Comparison of ENCODE assay signal across 21 cellular contexts in the genomic region with DNA sequence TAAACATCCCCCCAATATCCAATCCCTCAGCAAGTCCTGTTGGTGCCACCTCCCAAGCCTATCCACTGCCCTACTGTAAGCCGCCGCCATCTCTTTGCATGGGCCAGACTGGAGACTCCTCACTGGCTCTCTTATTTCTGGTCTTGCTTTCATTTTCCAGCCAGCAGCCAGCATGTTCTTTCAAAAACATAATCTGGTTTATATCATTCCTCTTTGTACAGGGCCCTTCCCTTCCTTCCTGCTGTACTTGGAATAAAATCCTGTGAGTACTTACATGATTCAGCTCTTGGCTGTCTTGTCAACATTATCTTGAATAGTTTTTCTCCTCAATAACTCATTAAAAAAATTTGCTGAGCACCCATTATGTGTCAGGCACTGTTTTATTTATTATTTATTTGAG. TPM values are rescaled to one million over a fixed set of nuclear protein-coding genes. Genes with fewer than 3 reads are reported as not detected.
A peak's percentile ranks its signal among the peaks of the same experiment; 100 is the strongest.
DNase-seq lines count a peak whose midpoint lies in the region; ATAC-seq and TF ChIP-seq lines count a peak whose summit lies in the region.
"Had no signal": no experiment of that assay in that cellular context is flagged by ENCODE, and none has a peak within 500 bp of the region (broad histone marks: within the 10 kb centered on the region; RNA-seq: fewer than 3 reads in every experiment).

No MANE protein-coding gene starts in this region.

- no peaks in the 10 kb centered on the region for H3K9me3 Mint-ChIP-seq in activated T-cell treated with anti-CD3 and anti-CD28 coated beads, Interleukin-2, amount 50 U/mL, for 24 hours
- H3K9me3 Mint-ChIP-seq: activated CD8-positive, alpha-beta T cell treated with anti-CD3 and anti-CD28 coated beads for 36 hours; activated naive CD8-positive, alpha-beta T cell treated with anti-CD3 and anti-CD28 coated beads, Interleukin-2, amount 50 U/mL, for 24 hours had no signal

- no peaks in the 10 kb centered on the region for H3K27me3 Mint-ChIP-seq in activated T-cell treated with anti-CD3 and anti-CD28 coated beads, Interleukin-2, amount 50 U/mL, for 24 hours
- H3K27me3 Mint-ChIP-seq: activated CD8-positive, alpha-beta T cell treated with anti-CD3 and anti-CD28 coated beads for 36 hours; activated naive CD8-positive, alpha-beta T cell treated with anti-CD3 and anti-CD28 coated beads, Interleukin-2, amount 50 U/mL, for 24 hours had no signal

- DNase-seq in body of pancreas (no peak), heart left ventricle (peak in 3 of 5 donors; percentile 39 to 54 (median 44)), mucosa of gallbladder (ENCODE audit: low spot score) (peak; percentile 35), thoracic aorta (ENCODE audit: low spot score) (no peak), NCI-H226 (no peak), LoVo (ENCODE audit: low spot score) (no peak)
- no peak for DNase-seq in activated T-cell treated with anti-CD3 and anti-CD28 coated beads, Interleukin-2, amount 50 U/mL, for 24 hours
- DNase-seq: activated CD8-positive, alpha-beta T cell treated with anti-CD3 and anti-CD28 coated beads for 36 hours; activated naive CD8-positive, alpha-beta T cell treated with anti-CD3 and anti-CD28 coated beads, Interleukin-2, amount 50 U/mL, for 24 hours; GF-D8; islet precursor cell; NCI-H1436 treated with DMSO at 0.1 percent for 48 hours; NCI-H345; pancreas; stimulated activated CD4-positive, alpha-beta T cell treated with anti-CD3 and anti-CD28 coated beads, Interleukin-12 subunit alpha, Interleukin-12 subunit beta, amount 100 ng/mL, for 4 hours; stimulated activated naive CD4-positive, alpha-beta T cell; T-helper 1 cell; WERI-Rb-1 had no signal

- TF ChIP-seq POLR2A in body of pancreas (IDR thresholded peaks at IDR 0.05): no peak
- TF ChIP-seq POLR2A in heart left ventricle (IDR thresholded peaks at IDR 0.05): no peak

- no peak overlapping the region for H3K27ac Mint-ChIP-seq in activated T-cell treated with anti-CD3 and anti-CD28 coated beads, Interleukin-2, amount 50 U/mL, for 24 hours
- H3K27ac Mint-ChIP-seq: activated CD8-positive, alpha-beta T cell treated with anti-CD3 and anti-CD28 coated beads for 36 hours; activated naive CD8-positive, alpha-beta T cell treated with anti-CD3 and anti-CD28 coated beads, Interleukin-2, amount 50 U/mL, for 24 hours had no signal

- H3K9me3 ChIP-seq in body of pancreas (no peaks in the 10 kb centered on the region), heart left ventricle (no peaks in the 10 kb centered on the region), thoracic aorta (no peaks in the 10 kb centered on the region)
- H3K9me3 ChIP-seq: pancreas had no signal

- H3K27me3 ChIP-seq in body of pancreas (no peaks in the 10 kb centered on the region), heart left ventricle (no peaks in the 10 kb centered on the region), thoracic aorta (replicated peaks; ENCODE audit: insufficient read depth) (no peaks in the 10 kb centered on the region)
- H3K27me3 ChIP-seq: pancreas had no signal

- no peak overlapping the region for H3K4me3 ChIP-seq in body of pancreas
- H3K4me3 ChIP-seq in heart left ventricle: no peak overlapping the region
- H3K4me3 ChIP-seq in thoracic aorta: no peak overlapping the region
- H3K4me3 ChIP-seq: pancreas had no signal

- no peak for TF ChIP-seq CTCF in body of pancreas (IDR thresholded peaks at IDR 0.05)
- no peak for TF ChIP-seq CTCF in heart left ventricle (IDR thresholded peaks at IDR 0.05)
- TF ChIP-seq CTCF in thoracic aorta (IDR thresholded peaks at IDR 0.05): no peak

- no peak overlapping the region for H3K27ac ChIP-seq in body of pancreas
- H3K27ac ChIP-seq in heart left ventricle: peak overlapping the region; percentile 47 to 82 (median 72)
- H3K27ac ChIP-seq in thoracic aorta: no peak overlapping the region
- H3K27ac ChIP-seq: epithelial cell of prostate, pancreas, WERI-Rb-1 had no signal

- intact Hi-C loops in body of pancreas (cut with DNase I): no loop called here
- intact Hi-C loops in heart left ventricle (cut with DNase I): no loop called here

- WGBS in body of pancreas, 2 donors: 66 to 95% methylated on average over 2 of the region's 2 CpGs
- WGBS in heart left ventricle, 4 donors: 37 to 67% (median 60%) methylated on average over 2 of the region's 2 CpGs

- no peaks in the 10 kb centered on the region for H3K36me3 Mint-ChIP-seq in activated T-cell treated with anti-CD3 and anti-CD28 coated beads, Interleukin-2, amount 50 U/mL, for 24 hours (ENCODE audit: low read depth)

- no peak overlapping the region for H3K4me3 Mint-ChIP-seq in activated T-cell treated with anti-CD3 and anti-CD28 coated beads, Interleukin-2, amount 50 U/mL, for 24 hours
- H3K4me3 Mint-ChIP-seq: activated CD8-positive, alpha-beta T cell treated with anti-CD3 and anti-CD28 coated beads for 36 hours; activated naive CD8-positive, alpha-beta T cell treated with anti-CD3 and anti-CD28 coated beads, Interleukin-2, amount 50 U/mL, for 24 hours had no signal

- H3K4me1 Mint-ChIP-seq in activated T-cell treated with anti-CD3 and anti-CD28 coated beads, Interleukin-2, amount 50 U/mL, for 24 hours (ENCODE audit: low read depth): peaks cover 3% of the 10 kb centered on the region

- H3K36me3 ChIP-seq in body of pancreas (replicated peaks in 1 of 2; ENCODE audit: insufficient read depth in 1 of 2, low read depth in 2 of 2): no peaks in the 10 kb centered on the region
- H3K36me3 ChIP-seq in heart left ventricle: peaks cover 0 to 4% (median 0%) of the 10 kb centered on the region in 9 donors
- no peaks in the 10 kb centered on the region for H3K36me3 ChIP-seq in thoracic aorta
- H3K36me3 ChIP-seq: pancreas, WERI-Rb-1 had no signal

- ATAC-seq in body of pancreas: peak; percentile 47
- peak; percentile 76 to 92 (median 84) for ATAC-seq in heart left ventricle
- ATAC-seq in thoracic aorta (ENCODE audit: insufficient number of reproducible peaks, low FRiP score, low read depth): peak; percentile 31
- no peak for ATAC-seq in HG02763 (IDR thresholded peaks at IDR 0.05; ENCODE audit: unreplicated experiment)
- ATAC-seq: activated CD8-positive, alpha-beta T cell treated with anti-CD3 and anti-CD28 coated beads for 36 hours; activated naive CD8-positive, alpha-beta T cell treated with anti-CD3 and anti-CD28 coated beads, Interleukin-2, amount 50 U/mL, for 24 hours; HCT116 had no signal

- H3K4me1 ChIP-seq in body of pancreas: peaks cover 15% of the 10 kb centered on the region
- peaks cover 0 to 17% (median 7%) of the 10 kb centered on the region in 12 donors for H3K4me1 ChIP-seq in heart left ventricle
- peaks cover 0 to 14% of the 10 kb centered on the region in 2 donors for H3K4me1 ChIP-seq in thoracic aorta (ENCODE audit: control insufficient read depth in 1 of 2, low read depth in 2 of 2)

RNA-seq across cellular contexts. Expression of gene TLR5, which starts 28.2 kb away (rescaled TPM):
- 10 to 100 TPM in 1 of 2 donors, 1 to 10 TPM in 1; 8.2 to 10.1 TPM for total RNA-seq in body of pancreas
- total RNA-seq in heart left ventricle: 1 to 10 TPM in 7 of 9 donors, under 1 TPM in 2; 0.25 to 9.0 (median 2.0) TPM
- polyA plus RNA-seq in heart left ventricle: under 1 TPM; 0.50 to 0.72 TPM
- 15.5 TPM for total RNA-seq in mucosa of gallbladder
- total RNA-seq in thoracic aorta: 10 to 100 TPM in 1 of 2 donors, 1 to 10 TPM in 1; 5.4 to 20.2 TPM

Comparison
In these comparisons a context has a peak if more than half of its experiments do, and no peak if none do; other contexts are left out.
1. DNase-seq: peak in heart left ventricle (3 of 5) and mucosa of gallbladder (single experiment); none in body of pancreas (0 of 4), thoracic aorta (single experiment), NCI-H226 (single experiment), LoVo (single experiment) and activated T-cell treated with anti-CD3 and anti-CD28 coated beads, Interleukin-2, amount 50 U/mL, for 24 hours (single experiment).
2. H3K27ac ChIP-seq: peak in heart left ventricle (12 of 12); none in body of pancreas (0 of 4) and thoracic aorta (0 of 2).